In genomic region chr3:34511891-34512290, GRCh38 we compare ENCODE assay signal across 22 cellular contexts.
DNase-seq lines count a peak whose midpoint lies in the region; ATAC-seq lines count a peak whose summit lies in the region.
"Had no signal": no experiment of that assay in that cellular context is flagged by ENCODE, and none has a peak within 500 bp of the region (broad histone marks: within the 10 kb centered on the region; RNA-seq: fewer than 3 reads in every experiment).

No MANE protein-coding gene starts in this region.

- in situ Hi-C loops in G401 (cut with HindIII; ENCODE audit: low sequenced_read_pairs) = no loop called here

- no peak for ATAC-seq in stimulated activated naive CD8-positive, alpha-beta T cell treated with anti-CD3 and anti-CD28 coated beads, Interleukin-15, amount 100 ng/mL, for 72 hours
- ATAC-seq: GM12878 had no signal

- DNase-seq in G401 (ENCODE audit: low spot score) = peak; percentile 70
- peak; percentile 2 for DNase-seq in NCI-H69 (lab: John Stamatoyannopoulos, UW)
- peak; percentile 55 for DNase-seq in cerebellum (ENCODE audit: low spot score)
- DNase-seq in stimulated activated naive CD8-positive, alpha-beta T cell treated with anti-CD3 and anti-CD28 coated beads, Interleukin-15, amount 100 ng/mL, for 72 hours = no peak
- no peak for DNase-seq in NK-92 treated with Interleukin-12 subunit alpha and Interleukin-12 subunit beta, amount 100 ng/mL, for 24 hours (lab: John Stamatoyannopoulos, UW)
- no peak for DNase-seq in NCI-H748 treated with DMSO at 0.1 percent for 48 hours (lab: John Stamatoyannopoulos, UW)
- DNase-seq: 8988T; ACHN; BE2C; CD4-positive, alpha-beta memory T cell; CD4-positive, CD25-positive, alpha-beta regulatory T cell; CD8-positive, alpha-beta memory T cell; COR-L47; DMS 273 treated with DMSO at 0.1 percent for 48 hours; DMS153; DMS53; DMS79; DND-41; EL; GF-D8 had no signal

- no peak overlapping the region for H3K4me3 Mint-ChIP-seq in stimulated activated naive CD8-positive, alpha-beta T cell treated with anti-CD3 and anti-CD28 coated beads, Interleukin-15, amount 100 ng/mL, for 72 hours
- H3K4me3 Mint-ChIP-seq: CD14-positive monocyte; CD4-positive, alpha-beta memory T cell; CD4-positive, CD25-positive, alpha-beta regulatory T cell; CD8-positive, alpha-beta memory T cell had no signal

- no peaks in the 10 kb centered on the region for H3K4me1 Mint-ChIP-seq in stimulated activated naive CD8-positive, alpha-beta T cell treated with anti-CD3 and anti-CD28 coated beads, Interleukin-15, amount 100 ng/mL, for 72 hours
- H3K4me1 Mint-ChIP-seq: CD4-positive, alpha-beta memory T cell; CD4-positive, CD25-positive, alpha-beta regulatory T cell; CD8-positive, alpha-beta memory T cell had no signal

- no peak overlapping the region for H3K27ac Mint-ChIP-seq in stimulated activated naive CD8-positive, alpha-beta T cell treated with anti-CD3 and anti-CD28 coated beads, Interleukin-15, amount 100 ng/mL, for 72 hours
- H3K27ac Mint-ChIP-seq: CD14-positive monocyte; CD4-positive, alpha-beta memory T cell; CD4-positive, CD25-positive, alpha-beta regulatory T cell; CD8-positive, alpha-beta memory T cell had no signal

- H3K9me3 Mint-ChIP-seq in stimulated activated naive CD8-positive, alpha-beta T cell treated with anti-CD3 and anti-CD28 coated beads, Interleukin-15, amount 100 ng/mL, for 72 hours = peaks cover 4 to 6% of the 10 kb centered on the region in 2 donors

- H3K27me3 Mint-ChIP-seq in stimulated activated naive CD8-positive, alpha-beta T cell treated with anti-CD3 and anti-CD28 coated beads, Interleukin-15, amount 100 ng/mL, for 72 hours = no peaks in the 10 kb centered on the region
- H3K27me3 Mint-ChIP-seq: CD4-positive, alpha-beta memory T cell; CD8-positive, alpha-beta memory T cell had no signal

Comparison
In these comparisons a context has a peak if more than half of its experiments do, and no peak if none do; other contexts are left out.
1. DNase-seq: peak in G401 (single experiment), NCI-H69 (single experiment) and cerebellum (single experiment); none in stimulated activated naive CD8-positive, alpha-beta T cell treated with anti-CD3 and anti-CD28 coated beads, Interleukin-15, amount 100 ng/mL, for 72 hours (0 of 2), NK-92 treated with Interleukin-12 subunit alpha and Interleukin-12 subunit beta, amount 100 ng/mL, for 24 hours (single experiment) and NCI-H748 treated with DMSO at 0.1 percent for 48 hours (single experiment).